In genomic region chr4:20403317-20403716, GRCh38 we compare ENCODE assay signal across 24 cellular contexts.
DNase-seq lines count a peak whose midpoint lies in the region; ATAC-seq and TF ChIP-seq lines count a peak whose summit lies in the region.
"Had no signal": no experiment of that assay in that cellular context is flagged by ENCODE, and none has a peak within 500 bp of the region (broad histone marks: within the 10 kb centered on the region; RNA-seq: fewer than 3 reads in every experiment).

No MANE protein-coding gene starts in this region.

- H3K4me1 Mint-ChIP-seq in CD14-positive monocyte = no peaks in the 10 kb centered on the region
- H3K4me1 Mint-ChIP-seq: H9 had no signal

- CTCF ChIA-PET in OCI-LY7 (lab: Charles Lee; ENCODE audit: unreplicated experiment) = no interaction called here

- H3K36me3 Mint-ChIP-seq in CD14-positive monocyte = no peaks in the 10 kb centered on the region
- H3K36me3 Mint-ChIP-seq: activated naive CD8-positive, alpha-beta T cell had no signal

- no peaks in the 10 kb centered on the region for H3K9me2 ChIP-seq in OCI-LY7 (ENCODE audit: insufficient read depth, low read length)

- no peak overlapping the region for H3K4me3 Mint-ChIP-seq in CD14-positive monocyte
- H3K4me3 Mint-ChIP-seq: activated naive CD8-positive, alpha-beta T cell; effector memory CD8-positive, alpha-beta T cell; H9; neural progenitor cell had no signal

- intact Hi-C loops in OCI-LY7 (cut with micrococcal nuclease; ENCODE audit: unreplicated experiment) = no loop called here
- intact Hi-C loops in CD14-positive monocyte (cut with micrococcal nuclease) = no loop called here

- H3K4me1 ChIP-seq in OCI-LY7 (ENCODE audit: insufficient read depth, low read length, poor library complexity, severe bottlenecking) = no peaks in the 10 kb centered on the region
- H3K4me1 ChIP-seq: A549, BLaER1, neural progenitor cell, psoas muscle, upper lobe of right lung had no signal

- H2AFZ ChIP-seq in OCI-LY7 (ENCODE audit: low read length) = no peak overlapping the region
- H2AFZ ChIP-seq: neural progenitor cell had no signal

- TF ChIP-seq CTCF in OCI-LY7 (conservative IDR thresholded peaks at IDR 0.05; ENCODE audit: low read length) (no peak), CD14-positive monocyte (IDR thresholded peaks at IDR 0.05) (no peak)

- H3K27ac Mint-ChIP-seq in CD14-positive monocyte = no peak overlapping the region
- H3K27ac Mint-ChIP-seq: activated naive CD8-positive, alpha-beta T cell; effector memory CD8-positive, alpha-beta T cell; H9; neural progenitor cell had no signal

- no peak overlapping the region for H3K4me3 ChIP-seq in OCI-LY7 (ENCODE audit: low read depth, low read length, poor library complexity, severe bottlenecking)
- H3K4me3 ChIP-seq: A549, BLaER1, neural progenitor cell, psoas muscle, upper lobe of right lung had no signal

- H3K79me2 ChIP-seq in OCI-LY7 (ENCODE audit: insufficient read depth, low read depth, low read length) = no peaks in the 10 kb centered on the region

- no peaks in the 10 kb centered on the region for H3K9me3 ChIP-seq in OCI-LY7 (ENCODE audit: low read length)
- H3K9me3 ChIP-seq: A549, BLaER1, psoas muscle, upper lobe of right lung had no signal

- H3K27ac ChIP-seq in OCI-LY7 (ENCODE audit: low read depth, low read length, poor library complexity, severe bottlenecking) = no peak overlapping the region
- H3K27ac ChIP-seq in substantia nigra (ENCODE audit: low read depth, low read length, poor library complexity, severe bottlenecking) = no peak overlapping the region
- H3K27ac ChIP-seq: A549, BLaER1, KMS-11, neural progenitor cell, psoas muscle, RWPE1, upper lobe of right lung had no signal

- H3K4me2 ChIP-seq in OCI-LY7 (ENCODE audit: low read length) = peak overlapping the region; percentile 14; the same call in 1 of the 2 replicates
- H3K4me2 ChIP-seq: A549, BLaER1, KMS-11, neural progenitor cell had no signal

- peaks cover 0 to 3% (median 0%) of the 10 kb centered on the region in 3 donors for H3K27me3 Mint-ChIP-seq in CD14-positive monocyte (ENCODE audit: low read depth in 3 of 3)
- H3K27me3 Mint-ChIP-seq: activated naive CD8-positive, alpha-beta T cell; effector memory CD8-positive, alpha-beta T cell had no signal

- H3K36me3 ChIP-seq in OCI-LY7 (ENCODE audit: insufficient read depth, low read length) = no peaks in the 10 kb centered on the region
- H3K36me3 ChIP-seq: BLaER1, neural progenitor cell, upper lobe of right lung had no signal

- no TSS peak for BruUV-seq in OCI-LY7 (replicated peaks; lab: Mats Ljungman, UMichigan)

- DNase-seq in CD1c-positive myeloid dendritic cell (ENCODE audit: extremely low spot score) (peak; percentile 19), OCI-LY7 (ENCODE audit: low spot score) (peak; percentile 17), hepatic stellate cell (ENCODE audit: low spot score) (no peak), CD14-positive monocyte (ENCODE audit: low spot score) (no peak), substantia nigra (lab: John Stamatoyannopoulos, UW) (no peak), RKO (ENCODE audit: low spot score) (no peak)
- DNase-seq: effector memory CD8-positive, alpha-beta T cell; glutamatergic neuron; H9; NCI-H526; psoas muscle; small intestine; stimulated activated CD4-positive, alpha-beta T cell treated with anti-CD3 and anti-CD28 coated beads, Interleukin-4, amount 100 ng/mL, for 1 hour; SW 1271; upper lobe of right lung had no signal

- H4K20me1 ChIP-seq in OCI-LY7 (ENCODE audit: insufficient read depth, low read length) = no peaks in the 10 kb centered on the region
- H4K20me1 ChIP-seq: BLaER1 had no signal

- POLR2A ChIA-PET in OCI-LY7 (lab: Charles Lee) = interaction anchor here (1.2 to 1.9 kb wide), 2 partner anchors 8 to 13 kb away, joined by 5 to 8 read pairs; no protein-coding TSS in a partner anchor

- H3K9me3 Mint-ChIP-seq in CD14-positive monocyte = no peaks in the 10 kb centered on the region
- H3K9me3 Mint-ChIP-seq: H9, neural progenitor cell had no signal

- ATAC-seq in GM19324 (IDR thresholded peaks at IDR 0.05; ENCODE audit: low FRiP score, unreplicated experiment) = peak; percentile 46
- peak; percentile 76 for ATAC-seq in HG03103 (IDR thresholded peaks at IDR 0.05; ENCODE audit: low read depth, unreplicated experiment)
- ATAC-seq: A549; effector memory CD8-positive, alpha-beta T cell; left lobe of liver; psoas muscle; upper lobe of right lung had no signal

Comparison
In these comparisons a context has a peak if more than half of its experiments do, and no peak if none do; other contexts are left out.
1. DNase-seq: peak in CD1c-positive myeloid dendritic cell (single experiment) and OCI-LY7 (single experiment); none in hepatic stellate cell (single experiment), CD14-positive monocyte (single experiment), substantia nigra (0 of 49) and RKO (single experiment).